21 cellular contexts compared by ENCODE assay signal in genomic region chr3:153667341-153667740, GRCh38.
"Had no signal": no experiment of that assay in that cellular context is flagged by ENCODE, and none has a peak within 500 bp of the region (broad histone marks: within the 10 kb centered on the region; RNA-seq: fewer than 3 reads in every experiment).

No MANE protein-coding gene starts in this region.

- H3K4me1 ChIP-seq: colonic mucosa, prostate gland, right lobe of liver, upper lobe of right lung had no signal

- H3K9me3 ChIP-seq: colonic mucosa, mucosa of descending colon, prostate gland, right lobe of liver, upper lobe of right lung had no signal

- DNase-seq: activated CD4-positive, alpha-beta memory T cell treated with anti-CD3 and anti-CD28 coated beads for 36 hours; activated CD4-positive, alpha-beta T cell treated with anti-CD3 and anti-CD28 coated beads for 1 hour; activated gamma-delta T cell treated with Interleukin-2 at 50 U/mL for 16 hours; activated naive CD8-positive, alpha-beta T cell treated with anti-CD3 and anti-CD28 coated beads, Interleukin-2, amount 10 ng/mL, durations not matched to agents 7 days and 5 days; activated T-cell treated with anti-CD3 and anti-CD28 coated beads, Interleukin-2, amount 50 U/mL, for 48 hours; aorta; colonic mucosa; effector CD8-positive, alpha-beta T cell; hypothalamus; left cardiac atrium; mucosa of descending colon; natural killer cell; nucleus accumbens; right lobe of liver; stimulated activated CD4-positive, alpha-beta T cell treated with anti-CD3 and anti-CD28 coated beads, Interleukin-12 subunit alpha, Interleukin-12 subunit beta, amount 100 ng/mL, for 4 hours; stimulated activated naive CD4-positive, alpha-beta T cell; SW 1271; upper lobe of right lung had no signal

- H3K27me3 ChIP-seq: cardiac muscle cell, colonic mucosa, right lobe of liver, upper lobe of right lung had no signal

- H3K4me3 ChIP-seq: cardiac muscle cell, colonic mucosa, lung, mucosa of descending colon, prostate gland, right lobe of liver, upper lobe of right lung had no signal

- H3K27ac ChIP-seq: cardiac muscle cell, colonic mucosa, prostate gland, right lobe of liver, upper lobe of right lung had no signal

- ATAC-seq: left cardiac atrium, natural killer cell, right lobe of liver, upper lobe of right lung had no signal

- H3K36me3 ChIP-seq: cardiac muscle cell, colonic mucosa, prostate gland, right lobe of liver, upper lobe of right lung had no signal
